ENCODE assay signal across 8 cellular contexts in genomic region chr1:9426291-9426711, GRCh38.
DNase-seq lines count a peak whose midpoint lies in the region; ATAC-seq and TF ChIP-seq lines count a peak whose summit lies in the region.

No MANE protein-coding gene starts in this region.

- H3K27ac ChIP-seq in Peyer's patch = peak overlapping the region; percentile 1 to 82 (median 58)
- H3K27ac ChIP-seq in A673 (ENCODE audit: low read depth, low read length, poor library complexity, severe bottlenecking) = no peak overlapping the region

- DNase-seq in Peyer's patch (peak in 2 of 3 donors; percentile 93 to 95), activated gamma-delta T cell (lab: John Stamatoyannopoulos, UW) (peak; percentile 30), NCI-H1930 (lab: John Stamatoyannopoulos, UW) (no peak), A673 (ENCODE audit: low spot score) (no peak), epidermal melanocyte (ENCODE audit: insufficient read length, low spot score) (no peak)
- DNase-seq in stimulated activated CD4-positive, alpha-beta T cell treated with anti-CD3 and anti-CD28 coated beads, Interleukin-4, amount 100 ng/mL, for 1 hour = peak; percentile 57

- H3K36me3 ChIP-seq in Peyer's patch = no peaks in the 10 kb centered on the region
- H3K36me3 ChIP-seq in A673 (ENCODE audit: insufficient read depth, low read length, poor library complexity, severe bottlenecking) = no peaks in the 10 kb centered on the region

- H3K4me1 ChIP-seq in Peyer's patch (peaks cover 6 to 24% (median 21%) of the 10 kb centered on the region in 4 donors), A673 (ENCODE audit: insufficient read depth, low read length, poor library complexity, severe bottlenecking) (no peaks in the 10 kb centered on the region)

- TF ChIP-seq POLR2A in Peyer's patch (IDR thresholded peaks at IDR 0.05) = no peak

- ATAC-seq in GM18517 (IDR thresholded peaks at IDR 0.05; ENCODE audit: unreplicated experiment) (peak; percentile 53), HG02938 (IDR thresholded peaks at IDR 0.05; ENCODE audit: unreplicated experiment) (peak; percentile 60)

- H3K4me3 ChIP-seq in Peyer's patch (peak overlapping the region in 1 of 4 donors; percentile 20), A673 (ENCODE audit: low read depth, low read length, poor library complexity, severe bottlenecking) (no peak overlapping the region)

- POLR2A ChIA-PET in A673 (lab: Charles Lee; ENCODE audit: low non-redundant PET) = no interaction called here

- H3K27me3 ChIP-seq in Peyer's patch (no peaks in the 10 kb centered on the region), A673 (replicated peaks; ENCODE audit: insufficient read depth, low read depth, low read length, poor library complexity) (peaks cover 6% of the 10 kb centered on the region)

- H3K9me3 ChIP-seq in Peyer's patch (no peaks in the 10 kb centered on the region), A673 (ENCODE audit: low read depth, low read length, poor library complexity, severe bottlenecking) (no peaks in the 10 kb centered on the region)

- CTCF ChIA-PET in A673 (lab: Charles Lee) = no interaction called here

- TF ChIP-seq CTCF in Peyer's patch (IDR thresholded peaks at IDR 0.05) (no peak), A673 (conservative IDR thresholded peaks at IDR 0.05; ENCODE audit: low read depth, low read length) (no peak)

- intact Hi-C loops in A673 (cut with micrococcal nuclease; ENCODE audit: unreplicated experiment) = no loop called here

- BruUV-seq in A673 (replicated peaks; lab: Mats Ljungman, UMichigan) = no TSS peak

Comparison
In these comparisons a context has a peak if more than half of its experiments do, and no peak if none do; other contexts are left out.
1. DNase-seq: peak in Peyer's patch (2 of 3), activated gamma-delta T cell (single experiment) and stimulated activated CD4-positive, alpha-beta T cell treated with anti-CD3 and anti-CD28 coated beads, Interleukin-4, amount 100 ng/mL, for 1 hour (single experiment); none in NCI-H1930 (0 of 2), A673 (single experiment) and epidermal melanocyte (single experiment).